Comparison of ENCODE assay signal across 1 cellular context in genomic region chr10:113272511-113272910, GRCh38.
TF ChIP-seq lines count a peak whose summit lies in the region.

No MANE protein-coding gene starts in this region.

TF ChIP-seq in H1, 55 proteins besides CTCF, POLR2A, EP300 and RAD21 (continued from another document):
- TF ChIP-seq FOSL1 (IDR thresholded peaks at IDR 0.05; ENCODE audit: insufficient read depth, low read depth, low read length), result no peak
- no peak for TF ChIP-seq HDAC6 (IDR thresholded peaks at IDR 0.05; ENCODE audit: low read depth, low read length)
- TF ChIP-seq SIRT6 (IDR thresholded peaks at IDR 0.05; ENCODE audit: low read length), result no peak
- TF ChIP-seq KDM4A (IDR thresholded peaks at IDR 0.05; ENCODE audit: low read depth, low read length, severe bottlenecking), result no peak
- no peak for TF ChIP-seq E2F6 (IDR thresholded peaks at IDR 0.05)
- TF ChIP-seq ASH2L (IDR thresholded peaks at IDR 0.05; ENCODE audit: low read length), result no peak
- TF ChIP-seq RFX5 (IDR thresholded peaks at IDR 0.05; ENCODE audit: borderline replicate concordance, low read depth, low read length), result no peak
- TF ChIP-seq GTF2F1 (IDR thresholded peaks at IDR 0.05; ENCODE audit: borderline replicate concordance, low read depth, low read length), result no peak
TF ChIP-seq in H1: peak in this region for 0.
